Comparison of ENCODE assay signal across 1 cellular context in the genomic region with DNA sequence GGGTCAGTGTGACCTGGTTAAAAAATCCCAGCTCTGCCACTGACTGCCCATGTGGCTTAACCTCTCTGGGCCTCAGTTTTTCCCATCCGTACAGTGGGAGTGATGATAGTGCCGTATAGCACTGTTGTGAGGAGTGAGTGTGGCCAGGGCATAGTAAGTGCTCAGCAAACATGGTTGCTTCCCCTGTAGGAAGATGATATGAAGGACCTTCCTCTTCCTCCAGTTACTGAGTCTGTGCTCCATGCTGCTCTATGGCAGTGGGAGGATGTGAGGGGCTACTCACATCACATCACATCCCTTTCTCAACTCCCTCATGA.
TF ChIP-seq lines count a peak whose summit lies in the region.

No MANE protein-coding gene starts in this region.

TF ChIP-seq in HEK293, 187 proteins besides CTCF, POLR2A, EP300 and RAD21:
- TF ChIP-seq, protein P1, sequence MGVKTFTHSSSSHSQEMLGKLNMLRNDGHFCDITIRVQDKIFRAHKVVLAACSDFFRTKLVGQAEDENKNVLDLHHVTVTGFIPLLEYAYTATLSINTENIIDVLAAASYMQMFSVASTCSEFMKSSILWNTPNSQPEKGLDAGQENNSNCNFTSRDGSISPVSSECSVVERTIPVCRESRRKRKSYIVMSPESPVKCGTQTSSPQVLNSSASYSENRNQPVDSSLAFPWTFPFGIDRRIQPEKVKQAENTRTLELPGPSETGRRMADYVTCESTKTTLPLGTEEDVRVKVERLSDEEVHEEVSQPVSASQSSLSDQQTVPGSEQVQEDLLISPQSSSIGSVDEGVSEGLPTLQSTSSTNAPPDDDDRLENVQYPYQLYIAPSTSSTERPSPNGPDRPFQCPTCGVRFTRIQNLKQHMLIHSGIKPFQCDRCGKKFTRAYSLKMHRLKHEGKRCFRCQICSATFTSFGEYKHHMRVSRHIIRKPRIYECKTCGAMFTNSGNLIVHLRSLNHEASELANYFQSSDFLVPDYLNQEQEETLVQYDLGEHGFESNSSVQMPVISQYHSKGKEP (tag by site-specific recombination; IDR thresholded peaks at IDR 0.05), result no peak
- no peak for TF ChIP-seq ZNF335 (tag by site-specific recombination; conservative IDR thresholded peaks at IDR 0.05)
- no peak for TF ChIP-seq BCL6B (tag by site-specific recombination; IDR thresholded peaks at IDR 0.05)
- TF ChIP-seq, protein P2, sequence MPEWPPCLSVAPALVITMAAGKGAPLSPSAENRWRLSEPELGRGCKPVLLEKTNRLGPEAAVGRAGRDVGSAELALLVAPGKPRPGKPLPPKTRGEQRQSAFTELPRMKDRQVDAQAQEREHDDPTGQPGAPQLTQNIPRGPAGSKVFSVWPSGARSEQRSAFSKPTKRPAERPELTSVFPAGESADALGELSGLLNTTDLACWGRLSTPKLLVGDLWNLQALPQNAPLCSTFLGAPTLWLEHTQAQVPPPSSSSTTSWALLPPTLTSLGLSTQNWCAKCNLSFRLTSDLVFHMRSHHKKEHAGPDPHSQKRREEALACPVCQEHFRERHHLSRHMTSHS (tag by site-specific recombination; IDR thresholded peaks at IDR 0.05), result no peak
- TF ChIP-seq ZNF664 (tag by site-specific recombination; IDR thresholded peaks at IDR 0.05), result 0 out of 2 replicates have a peak, but pooled peaks have one; percentile 65
